In genomic region chr1:29655945-29656866, GRCh38 we compare ENCODE assay signal across 9 cellular contexts.
A peak's percentile ranks its signal among the peaks of the same experiment; 100 is the strongest.
DNase-seq lines count a peak whose midpoint lies in the region; TF ChIP-seq lines count a peak whose summit lies in the region.
"Had no signal": no experiment of that assay in that cellular context is flagged by ENCODE, and none has a peak within 500 bp of the region (broad histone marks: within the 10 kb centered on the region; RNA-seq: fewer than 3 reads in every experiment).

No MANE protein-coding gene starts in this region.

- no peaks in the 10 kb centered on the region for H3K9me2 ChIP-seq in SU-DHL-6 (replicated peaks; ENCODE audit: insufficient read depth, low read length)

- no peaks in the 10 kb centered on the region for H3K36me3 ChIP-seq in SU-DHL-6 (ENCODE audit: low read length)
- H3K36me3 ChIP-seq in effector memory CD4-positive, alpha-beta T cell (ENCODE audit: control insufficient read depth, insufficient read depth, low read length), result no peaks in the 10 kb centered on the region

- no peaks in the 10 kb centered on the region for H3F3A ChIP-seq in SU-DHL-6 (ENCODE audit: insufficient read depth)

- H3K9ac ChIP-seq in SU-DHL-6 (ENCODE audit: low read length), result no peak overlapping the region
- H3K9ac ChIP-seq: parathyroid adenoma had no signal

- H3K79me2 ChIP-seq in SU-DHL-6 (ENCODE audit: insufficient read depth, low read length), result no peaks in the 10 kb centered on the region
- H3K79me2 ChIP-seq: parathyroid adenoma had no signal

- TF ChIP-seq CTCF in AG10803 (conservative IDR thresholded peaks at IDR 0.05; ENCODE audit: low read length), result peak; percentile 31
- peak; percentile 33 for TF ChIP-seq CTCF in SU-DHL-6 (IDR thresholded peaks at IDR 0.05; ENCODE audit: insufficient read depth, low read length, poor library complexity, severe bottlenecking)

- DNase-seq in AG10803 (ENCODE audit: low read depth), result no peak
- peak; percentile 37 for DNase-seq in ELF-1 (ENCODE audit: low read depth, low spot score)
- peak; percentile 69 for DNase-seq in iPS-NIHi7 (ENCODE audit: extremely low spot score)
- no peak for DNase-seq in NCI-H774 (lab: John Stamatoyannopoulos, UW)
- DNase-seq in DMS114 treated with DMSO at 0.1 percent for 48 hours (lab: John Stamatoyannopoulos, UW; ENCODE audit: unreplicated experiment), result no peak
- no peak for DNase-seq in OCI-M1 (lab: John Stamatoyannopoulos, UW)
- no peak for DNase-seq in effector memory CD4-positive, alpha-beta T cell

- H4K20me1 ChIP-seq in SU-DHL-6 (ENCODE audit: low read depth, low read length), result no peaks in the 10 kb centered on the region

- no peaks in the 10 kb centered on the region for H3K9me3 ChIP-seq in SU-DHL-6 (ENCODE audit: insufficient read depth, low read length)
- no peaks in the 10 kb centered on the region for H3K9me3 ChIP-seq in effector memory CD4-positive, alpha-beta T cell (ENCODE audit: control insufficient read depth, low read length)

- no peak overlapping the region for H2AFZ ChIP-seq in SU-DHL-6 (ENCODE audit: low read depth, low read length, severe bottlenecking)
- H2AFZ ChIP-seq: parathyroid adenoma had no signal

- H3K27me3 ChIP-seq in SU-DHL-6 (ENCODE audit: low read length), result no peaks in the 10 kb centered on the region
- no peaks in the 10 kb centered on the region for H3K27me3 ChIP-seq in effector memory CD4-positive, alpha-beta T cell (replicated peaks; ENCODE audit: control insufficient read depth, insufficient read depth, low read length, poor library complexity, severe bottlenecking)

- no peak overlapping the region for H3K27ac ChIP-seq in SU-DHL-6 (ENCODE audit: low read depth, low read length)
- no peak overlapping the region for H3K27ac ChIP-seq in effector memory CD4-positive, alpha-beta T cell (ENCODE audit: insufficient read depth, low read length, poor library complexity, severe bottlenecking)
- H3K27ac ChIP-seq: parathyroid adenoma had no signal

- no peaks in the 10 kb centered on the region for H3K4me1 ChIP-seq in effector memory CD4-positive, alpha-beta T cell (ENCODE audit: control insufficient read depth, insufficient read depth, low read length, poor library complexity, severe bottlenecking)
- H3K4me1 ChIP-seq: parathyroid adenoma had no signal

- no peak overlapping the region for H3K4me2 ChIP-seq in SU-DHL-6 (ENCODE audit: low read depth, low read length, poor library complexity, severe bottlenecking)

- H3K4me3 ChIP-seq in AG10803 (ENCODE audit: low read length) (no peak overlapping the region), SU-DHL-6 (ENCODE audit: insufficient read depth, low read length, poor library complexity, severe bottlenecking) (no peak overlapping the region)
- H3K4me3 ChIP-seq in effector memory CD4-positive, alpha-beta T cell (ENCODE audit: insufficient read depth, low read depth, low read length, poor library complexity, severe bottlenecking), result no peak overlapping the region

Comparison
In these comparisons a context has a peak if more than half of its experiments do, and no peak if none do; other contexts are left out.
1. DNase-seq: peak in ELF-1 (single experiment) and iPS-NIHi7 (single experiment); none in AG10803 (single experiment), NCI-H774 (single experiment), DMS114 treated with DMSO at 0.1 percent for 48 hours (single experiment), OCI-M1 (single experiment) and effector memory CD4-positive, alpha-beta T cell (0 of 3).